In the genomic region with DNA sequence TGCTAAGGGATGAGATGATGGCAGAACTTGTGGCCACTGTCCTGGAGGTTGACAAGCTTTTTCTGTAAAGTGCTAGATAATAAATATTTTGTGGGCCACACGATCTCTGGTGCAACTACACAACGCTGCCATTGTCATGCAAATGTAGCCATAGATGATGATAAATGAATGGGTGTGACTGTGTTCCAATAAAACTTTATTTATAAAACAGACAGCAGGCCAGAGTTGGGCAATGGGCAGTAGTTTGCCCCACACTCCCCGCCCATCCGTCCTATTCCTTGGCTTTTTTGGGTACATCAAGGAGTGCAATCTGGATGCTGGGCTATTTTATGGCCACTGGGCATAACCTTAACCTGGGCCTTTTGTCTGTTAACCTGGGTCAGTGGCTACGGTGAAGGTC, we compare ENCODE assay signal across 3 cellular contexts.
A peak's percentile ranks its signal among the peaks of the same experiment; 100 is the strongest.
TF ChIP-seq lines count a peak whose summit lies in the region.

No MANE protein-coding gene starts in this region.

TF ChIP-seq in GM12878, 131 proteins besides CTCF, POLR2A, EP300 and RAD21:
- TF ChIP-seq, protein P1, sequence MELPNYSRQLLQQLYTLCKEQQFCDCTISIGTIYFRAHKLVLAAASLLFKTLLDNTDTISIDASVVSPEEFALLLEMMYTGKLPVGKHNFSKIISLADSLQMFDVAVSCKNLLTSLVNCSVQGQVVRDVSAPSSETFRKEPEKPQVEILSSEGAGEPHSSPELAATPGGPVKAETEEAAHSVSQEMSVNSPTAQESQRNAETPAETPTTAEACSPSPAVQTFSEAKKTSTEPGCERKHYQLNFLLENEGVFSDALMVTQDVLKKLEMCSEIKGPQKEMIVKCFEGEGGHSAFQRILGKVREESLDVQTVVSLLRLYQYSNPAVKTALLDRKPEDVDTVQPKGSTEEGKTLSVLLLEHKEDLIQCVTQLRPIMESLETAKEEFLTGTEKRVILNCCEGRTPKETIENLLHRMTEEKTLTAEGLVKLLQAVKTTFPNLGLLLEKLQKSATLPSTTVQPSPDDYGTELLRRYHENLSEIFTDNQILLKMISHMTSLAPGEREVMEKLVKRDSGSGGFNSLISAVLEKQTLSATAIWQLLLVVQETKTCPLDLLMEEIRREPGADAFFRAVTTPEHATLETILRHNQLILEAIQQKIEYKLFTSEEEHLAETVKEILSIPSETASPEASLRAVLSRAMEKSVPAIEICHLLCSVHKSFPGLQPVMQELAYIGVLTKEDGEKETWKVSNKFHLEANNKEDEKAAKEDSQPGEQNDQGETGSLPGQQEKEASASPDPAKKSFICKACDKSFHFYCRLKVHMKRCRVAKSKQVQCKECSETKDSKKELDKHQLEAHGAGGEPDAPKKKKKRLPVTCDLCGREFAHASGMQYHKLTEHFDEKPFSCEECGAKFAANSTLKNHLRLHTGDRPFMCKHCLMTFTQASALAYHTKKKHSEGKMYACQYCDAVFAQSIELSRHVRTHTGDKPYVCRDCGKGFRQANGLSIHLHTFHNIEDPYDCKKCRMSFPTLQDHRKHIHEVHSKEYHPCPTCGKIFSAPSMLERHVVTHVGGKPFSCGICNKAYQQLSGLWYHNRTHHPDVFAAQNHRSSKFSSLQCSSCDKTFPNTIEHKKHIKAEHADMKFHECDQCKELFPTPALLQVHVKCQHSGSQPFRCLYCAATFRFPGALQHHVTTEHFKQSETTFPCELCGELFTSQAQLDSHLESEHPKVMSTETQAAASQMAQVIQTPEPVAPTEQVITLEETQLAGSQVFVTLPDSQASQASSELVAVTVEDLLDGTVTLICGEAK (IDR thresholded peaks at IDR 0.05; ENCODE audit: borderline replicate concordance) = peak; percentile 63

TF ChIP-seq in K562, 482 proteins besides CTCF, POLR2A, EP300 and RAD21:
- TF ChIP-seq, protein P1 (IDR thresholded peaks at IDR 0.05) = peak; percentile 86
- TF ChIP-seq, protein P1 (CRISPR knock-in tag; IDR thresholded peaks at IDR 0.05) = peak; percentile 90

TF ChIP-seq in HepG2, 621 proteins besides CTCF, POLR2A, EP300 and RAD21:
- TF ChIP-seq, protein P1 (IDR thresholded peaks at IDR 0.05) = peak; percentile 76
- TF ChIP-seq, protein P1 (CRISPR knock-in tag; IDR thresholded peaks at IDR 0.05) = peak; percentile 98
